ENCODE assay signal across 8 cellular contexts in the genomic region with DNA sequence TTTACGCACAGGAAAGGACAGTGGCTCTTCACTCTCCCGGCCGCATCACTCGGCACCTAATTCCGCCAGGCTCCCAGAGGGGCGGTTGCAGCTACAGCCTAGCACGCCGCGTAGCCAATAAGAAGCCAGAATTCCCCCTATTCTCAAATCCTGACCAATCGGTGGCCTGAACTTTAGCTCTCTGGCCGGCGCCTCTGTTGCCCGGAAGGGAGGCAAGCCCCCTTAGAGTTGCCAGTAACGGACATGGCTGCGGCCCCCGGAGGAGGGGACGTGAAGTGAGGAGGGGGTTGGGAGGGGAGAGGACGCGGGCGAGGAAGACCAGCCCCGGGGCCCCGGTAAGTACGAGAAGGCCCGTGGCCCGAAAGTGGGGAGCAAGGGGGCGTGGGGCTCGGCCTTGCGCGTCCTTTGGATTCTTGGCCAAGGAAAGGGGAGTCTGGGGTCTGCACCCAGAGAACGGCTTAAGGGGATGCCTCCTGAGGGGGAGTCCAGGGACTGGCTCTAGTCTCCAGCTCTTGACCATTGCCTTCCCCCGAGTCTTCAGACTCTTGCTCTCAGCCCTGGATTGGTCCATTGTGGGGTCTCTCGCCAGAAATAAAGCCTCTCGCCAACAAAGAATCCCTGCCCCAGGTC. TPM values are rescaled to one million over a fixed set of nuclear protein-coding genes. Genes with fewer than 3 reads are reported as not detected.
A peak's percentile ranks its signal among the peaks of the same experiment; 100 is the strongest.
DNase-seq lines count a peak whose midpoint lies in the region; ATAC-seq and TF ChIP-seq lines count a peak whose summit lies in the region.

A gene (plus strand): TSS at position 219 of the 630 bp plus-strand sequence. CDS start 15,271 bp downstream, outside the sequence.

- H3K4me3 Mint-ChIP-seq in chondrocyte (ENCODE audit: unreplicated experiment), result peak within 1 kb of the TSS; percentile 89

- H3K4me1 Mint-ChIP-seq in chondrocyte (ENCODE audit: low read depth), result peaks cover 22% of the 10 kb centered on the region

- peak within 1 kb of the TSS; percentile 76 for H3K4me3 ChIP-seq in kidney epithelial cell (ENCODE audit: low read depth, low read length)

- H3K36me3 ChIP-seq in kidney epithelial cell (ENCODE audit: control insufficient read depth, insufficient read depth, low read length), result no peaks in the 10 kb centered on the region

- no peaks in the 10 kb centered on the region for H3K27me3 Mint-ChIP-seq in chondrocyte (ENCODE audit: low read depth)

- DNase-seq in AG20443 (ENCODE audit: low spot score), result peak; percentile 97
- DNase-seq in NCI-H510A treated with DMSO at 0.1 percent for 48 hours (lab: John Stamatoyannopoulos, UW), result peak; percentile 96
- DNase-seq in activated CD4-positive, alpha-beta T cell treated with anti-CD3 and anti-CD28 coated beads for 24 hours (ENCODE audit: low read depth in 2 of 2), result peak; percentile 80 to 85
- peak; percentile 95 for DNase-seq in chondrocyte (ENCODE audit: low spot score)
- DNase-seq in kidney epithelial cell (ENCODE audit: low read depth), result peak; percentile 74
- peak; percentile 88 for DNase-seq in stimulated activated CD4-positive, alpha-beta T cell treated with anti-CD3 and anti-CD28 coated beads, Interleukin-15, amount 100 ng/mL, for 48 hours (ENCODE audit: low read depth in 2 of 2)

- H3K27ac Mint-ChIP-seq in chondrocyte (ENCODE audit: unreplicated experiment), result peak within 1 kb of the TSS; percentile 96

- no peaks in the 10 kb centered on the region for H3K9me3 Mint-ChIP-seq in chondrocyte (ENCODE audit: low read depth)

- TF ChIP-seq CTCF in chondrocyte (IDR thresholded peaks at IDR 0.05), result no peak
- TF ChIP-seq CTCF in kidney epithelial cell (IDR thresholded peaks at IDR 0.05; ENCODE audit: insufficient read depth, low read length, poor library complexity, severe bottlenecking), result no peak

- H3K36me3 Mint-ChIP-seq in chondrocyte (ENCODE audit: low read depth), result no peaks in the 10 kb centered on the region

- H3K27me3 ChIP-seq in kidney epithelial cell (ENCODE audit: control insufficient read depth, insufficient read depth, low read length), result no peaks in the 10 kb centered on the region

- peak; percentile 89 for ATAC-seq in HG03432 (IDR thresholded peaks at IDR 0.05; ENCODE audit: unreplicated experiment)

- peak; percentile 62 for TF ChIP-seq POLR2A in GM19099 (IDR thresholded peaks at IDR 0.05; ENCODE audit: extremely low read depth, insufficient read length, low read depth)

RNA-seq across cellular contexts. Expression of the gene that starts here (rescaled TPM):
- total RNA-seq in chondrocyte, result 45.6 to 52.3 TPM (median 49.5 TPM) in 3 replicates
- 72.7 and 86.4 TPM in 2 replicates for total RNA-seq in kidney epithelial cell

Comparison
In these comparisons a context has a peak if more than half of its experiments do, and no peak if none do; other contexts are left out.
1. Peak in every context shown above with its lines: DNase-seq, ATAC-seq and H3K4me3 ChIP-seq.